In the genomic region with DNA sequence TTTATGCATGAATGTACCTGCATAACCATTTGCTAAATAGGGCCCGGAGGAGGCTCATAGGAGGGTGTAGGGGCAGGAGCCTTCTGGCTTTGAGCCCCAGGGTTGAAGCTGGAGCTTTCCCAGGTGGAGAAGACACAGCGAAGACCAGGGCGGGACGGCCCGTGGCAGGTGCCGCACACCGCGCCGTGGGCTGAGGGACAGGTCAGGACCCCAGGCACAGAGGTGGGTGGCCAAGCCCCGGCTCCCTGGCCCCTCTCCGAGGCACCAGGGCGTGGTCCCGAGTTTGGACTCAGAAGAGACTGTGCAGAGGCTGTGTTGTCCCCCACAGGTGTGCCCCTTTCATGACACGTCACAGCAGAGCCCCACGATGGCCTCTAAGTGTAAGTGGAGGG, we compare ENCODE assay signal across 8 cellular contexts. TPM values are rescaled to one million over a fixed set of nuclear protein-coding genes. Genes with fewer than 3 reads are reported as not detected.
DNase-seq lines count a peak whose midpoint lies in the region; TF ChIP-seq lines count a peak whose summit lies in the region.

No MANE protein-coding gene starts in this region.

- H4K20me1 ChIP-seq in BLaER1: peaks cover 6% of the 10 kb centered on the region; the same call in 1 of the 2 replicates

- no peak overlapping the region for H3K4me3 Mint-ChIP-seq in activated CD4-positive, alpha-beta T cell treated with anti-CD3 and anti-CD28 coated beads, Interleukin-2, amount 10 ng/mL, durations not matched to agents 7 days and 5 days

- H3K4me2 ChIP-seq in BLaER1: peak overlapping the region; percentile 78

- H3K4me1 Mint-ChIP-seq in activated CD4-positive, alpha-beta T cell treated with anti-CD3 and anti-CD28 coated beads, Interleukin-2, amount 10 ng/mL, durations not matched to agents 7 days and 5 days: peaks cover 22% of the 10 kb centered on the region

- no peaks in the 10 kb centered on the region for H3K27me3 Mint-ChIP-seq in activated CD4-positive, alpha-beta T cell treated with anti-CD3 and anti-CD28 coated beads, Interleukin-2, amount 10 ng/mL, durations not matched to agents 7 days and 5 days

- DNase-seq in brain microvascular endothelial cell: no peak
- DNase-seq in central memory CD4-positive, alpha-beta T cell: no peak
- no peak for DNase-seq in foreskin melanocyte
- DNase-seq in activated CD4-positive, alpha-beta T cell treated with anti-CD3 and anti-CD28 coated beads, Interleukin-2, amount 10 ng/mL, durations not matched to agents 7 days and 5 days: no peak

- no peaks in the 10 kb centered on the region for H3K9me3 Mint-ChIP-seq in activated CD4-positive, alpha-beta T cell treated with anti-CD3 and anti-CD28 coated beads, Interleukin-2, amount 10 ng/mL, durations not matched to agents 7 days and 5 days

- H3K27ac Mint-ChIP-seq in activated CD4-positive, alpha-beta T cell treated with anti-CD3 and anti-CD28 coated beads, Interleukin-2, amount 10 ng/mL, durations not matched to agents 7 days and 5 days: no peak overlapping the region

- no peak overlapping the region for H3K9ac ChIP-seq in BLaER1
- H3K9ac ChIP-seq in mucosa of rectum (ENCODE audit: low read depth in 1 of 2, low read length in 2 of 2): peak overlapping the region; percentile 49 to 59

- no peaks in the 10 kb centered on the region for H3K9me3 ChIP-seq in BLaER1
- no peaks in the 10 kb centered on the region for H3K9me3 ChIP-seq in HEK293 (ENCODE audit: control insufficient read depth, insufficient read depth, low read depth, low read length)
- no peaks in the 10 kb centered on the region for H3K9me3 ChIP-seq in mucosa of rectum (ENCODE audit: control insufficient read depth in 2 of 2, low read length in 2 of 2)

- in situ Hi-C loops in brain microvascular endothelial cell (cut with HindIII; ENCODE audit: low pct_ligation_motif_present, low sequenced_read_pairs): no loop called here

- TF ChIP-seq CTCF in HEK293 (tag by site-specific recombination; IDR thresholded peaks at IDR 0.05): no peak
- no peak for TF ChIP-seq CTCF in WI38 (IDR thresholded peaks at IDR 0.05; ENCODE audit: low read depth, low read length)
- TF ChIP-seq CTCF in brain microvascular endothelial cell (IDR thresholded peaks at IDR 0.05; ENCODE audit: low read depth, low read length, missing control alignments): no peak

- CTCF ChIA-PET in HEK293 (lab: Yijun Ruan, JAX): interaction anchor here (0.6 to 1.9 kb wide), 13 partner anchors 22 to 452 kb away, joined by 3 to 7 read pairs (median 4); no protein-coding TSS in a partner anchor
- CTCF ChIA-PET in activated CD4-positive, alpha-beta T cell treated with anti-CD3 and anti-CD28 coated beads, Interleukin-2, amount 10 ng/mL, durations not matched to agents 7 days and 5 days (lab: Charles Lee): interaction anchor here (0.6 to 1.5 kb wide), 2 partner anchors 10 to 71 kb away, joined by 3 to 4 read pairs; no protein-coding TSS in a partner anchor

- H3K36me3 ChIP-seq in BLaER1 (no peaks in the 10 kb centered on the region), HEK293 (ENCODE audit: control insufficient read depth in 2 of 2, insufficient read depth in 1 of 2, low read length in 2 of 2) (no peaks in the 10 kb centered on the region), mucosa of rectum (ENCODE audit: control insufficient read depth in 2 of 2, insufficient read depth in 2 of 2, low read length in 2 of 2) (no peaks in the 10 kb centered on the region), brain microvascular endothelial cell (replicated peaks) (no peaks in the 10 kb centered on the region)

- no peaks in the 10 kb centered on the region for H3K36me3 Mint-ChIP-seq in activated CD4-positive, alpha-beta T cell treated with anti-CD3 and anti-CD28 coated beads, Interleukin-2, amount 10 ng/mL, durations not matched to agents 7 days and 5 days (ENCODE audit: low read depth)

- H3K27ac ChIP-seq in BLaER1 (no peak overlapping the region), HEK293 (ENCODE audit: extremely low read depth, low read depth, low read length) (no peak overlapping the region), mucosa of rectum (ENCODE audit: low read depth in 2 of 2, low read length in 2 of 2) (peak overlapping the region; percentile 58 to 75), brain microvascular endothelial cell (no peak overlapping the region)

- POLR2A ChIA-PET in HEK293 (lab: Yijun Ruan, JAX): no interaction called here
- POLR2A ChIA-PET in activated CD4-positive, alpha-beta T cell treated with anti-CD3 and anti-CD28 coated beads, Interleukin-2, amount 10 ng/mL, durations not matched to agents 7 days and 5 days (lab: Charles Lee): no interaction called here

- H3K27me3 ChIP-seq in BLaER1 (peaks cover 9% of the 10 kb centered on the region; the same call in 1 of the 2 replicates), mucosa of rectum (ENCODE audit: control insufficient read depth in 2 of 2, insufficient read depth in 2 of 2, low read length in 2 of 2) (no peaks in the 10 kb centered on the region), brain microvascular endothelial cell (replicated peaks) (no peaks in the 10 kb centered on the region)

- H3K4me1 ChIP-seq in BLaER1 (peaks cover 61% of the 10 kb centered on the region), HEK293 (ENCODE audit: control insufficient read depth, insufficient read depth, low read length) (no peaks in the 10 kb centered on the region; the same call in 1 of the 2 replicates), mucosa of rectum (ENCODE audit: control insufficient read depth in 2 of 2, insufficient read depth in 2 of 2, low read length in 2 of 2) (peaks cover 65 to 66% of the 10 kb centered on the region in 2 donors)

- H3K4me3 ChIP-seq in BLaER1 (no peak overlapping the region), HEK293 (ENCODE audit: low read depth, low read length) (no peak overlapping the region), WI38 (ENCODE audit: low read depth, low read length) (0 out of 2 replicates have a peak overlapping the region, but pooled peaks have one; percentile 14), mucosa of rectum (ENCODE audit: low read length in 2 of 2) (peak overlapping the region; percentile 14 to 20), brain microvascular endothelial cell (ENCODE audit: low read depth, low read length) (no peak overlapping the region)

TF ChIP-seq in HEK293, 187 proteins besides CTCF, POLR2A, EP300 and RAD21:
- TF ChIP-seq, protein P1, sequence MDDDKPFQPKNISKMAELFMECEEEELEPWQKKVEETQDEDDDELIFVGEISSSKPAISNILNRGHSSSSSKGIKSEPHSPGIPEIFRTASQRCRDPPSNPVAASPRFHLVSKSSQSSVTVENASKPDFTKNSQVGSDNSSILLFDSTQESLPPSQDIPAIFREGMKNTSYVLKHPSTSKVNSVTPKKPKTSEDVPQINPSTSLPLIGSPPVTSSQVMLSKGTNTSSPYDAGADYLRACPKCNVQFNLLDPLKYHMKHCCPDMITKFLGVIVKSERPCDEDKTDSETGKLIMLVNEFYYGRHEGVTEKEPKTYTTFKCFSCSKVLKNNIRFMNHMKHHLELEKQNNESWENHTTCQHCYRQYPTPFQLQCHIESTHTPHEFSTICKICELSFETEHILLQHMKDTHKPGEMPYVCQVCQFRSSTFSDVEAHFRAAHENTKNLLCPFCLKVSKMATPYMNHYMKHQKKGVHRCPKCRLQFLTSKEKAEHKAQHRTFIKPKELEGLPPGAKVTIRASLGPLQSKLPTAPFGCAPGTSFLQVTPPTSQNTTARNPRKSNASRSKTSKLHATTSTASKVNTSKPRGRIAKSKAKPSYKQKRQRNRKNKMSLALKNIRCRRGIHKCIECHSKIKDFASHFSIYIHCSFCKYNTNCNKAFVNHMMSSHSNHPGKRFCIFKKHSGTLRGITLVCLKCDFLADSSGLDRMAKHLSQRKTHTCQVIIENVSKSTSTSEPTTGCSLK (tag by site-specific recombination; IDR thresholded peaks at IDR 0.05): no peak
- no peak for TF ChIP-seq HOXD13 (CRISPR knock-in tag; IDR thresholded peaks at IDR 0.05; ENCODE audit: borderline replicate concordance)
- 0 out of 2 replicates have a peak, but pooled peaks have one; percentile 4 for TF ChIP-seq GLIS2 (tag by site-specific recombination; IDR thresholded peaks at IDR 0.05)
- no peak for TF ChIP-seq ZXDB (tag by site-specific recombination; IDR thresholded peaks at IDR 0.05)
- TF ChIP-seq, protein P2, sequence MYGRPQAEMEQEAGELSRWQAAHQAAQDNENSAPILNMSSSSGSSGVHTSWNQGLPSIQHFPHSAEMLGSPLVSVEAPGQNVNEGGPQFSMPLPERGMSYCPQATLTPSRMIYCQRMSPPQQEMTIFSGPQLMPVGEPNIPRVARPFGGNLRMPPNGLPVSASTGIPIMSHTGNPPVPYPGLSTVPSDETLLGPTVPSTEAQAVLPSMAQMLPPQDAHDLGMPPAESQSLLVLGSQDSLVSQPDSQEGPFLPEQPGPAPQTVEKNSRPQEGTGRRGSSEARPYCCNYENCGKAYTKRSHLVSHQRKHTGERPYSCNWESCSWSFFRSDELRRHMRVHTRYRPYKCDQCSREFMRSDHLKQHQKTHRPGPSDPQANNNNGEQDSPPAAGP (tag by site-specific recombination; IDR thresholded peaks at IDR 0.05): no peak
- TF ChIP-seq, protein P3, sequence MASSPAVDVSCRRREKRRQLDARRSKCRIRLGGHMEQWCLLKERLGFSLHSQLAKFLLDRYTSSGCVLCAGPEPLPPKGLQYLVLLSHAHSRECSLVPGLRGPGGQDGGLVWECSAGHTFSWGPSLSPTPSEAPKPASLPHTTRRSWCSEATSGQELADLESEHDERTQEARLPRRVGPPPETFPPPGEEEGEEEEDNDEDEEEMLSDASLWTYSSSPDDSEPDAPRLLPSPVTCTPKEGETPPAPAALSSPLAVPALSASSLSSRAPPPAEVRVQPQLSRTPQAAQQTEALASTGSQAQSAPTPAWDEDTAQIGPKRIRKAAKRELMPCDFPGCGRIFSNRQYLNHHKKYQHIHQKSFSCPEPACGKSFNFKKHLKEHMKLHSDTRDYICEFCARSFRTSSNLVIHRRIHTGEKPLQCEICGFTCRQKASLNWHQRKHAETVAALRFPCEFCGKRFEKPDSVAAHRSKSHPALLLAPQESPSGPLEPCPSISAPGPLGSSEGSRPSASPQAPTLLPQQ (tag by site-specific recombination; IDR thresholded peaks at IDR 0.05): peak; percentile 7; the same call in 1 of the 2 replicates

RNA-seq across cellular contexts. Expression of a gene that starts 56.5 kb away (rescaled TPM):
- total RNA-seq in activated CD4-positive, alpha-beta T cell treated with anti-CD3 and anti-CD28 coated beads, Interleukin-2, amount 10 ng/mL, durations not matched to agents 7 days and 5 days: 1 to 10 TPM; 8.1 to 9.3 TPM

Comparison
In these comparisons a context has a peak if more than half of its experiments do, and no peak if none do; other contexts are left out.
1. H3K27ac ChIP-seq: peak in mucosa of rectum (2 of 2); none in BLaER1 (single experiment), HEK293 (single experiment) and brain microvascular endothelial cell (single experiment).
2. H3K4me3 ChIP-seq: peak in WI38 (single experiment) and mucosa of rectum (2 of 2); none in BLaER1 (single experiment), HEK293 (single experiment) and brain microvascular endothelial cell (single experiment).